In genomic region chr18:26436176-26437031, GRCh38 we compare ENCODE assay signal across 11 cellular contexts.
DNase-seq lines count a peak whose midpoint lies in the region; TF ChIP-seq lines count a peak whose summit lies in the region.
"Had no signal": no experiment of that assay in that cellular context is flagged by ENCODE, and none has a peak within 500 bp of the region (broad histone marks: within the 10 kb centered on the region; RNA-seq: fewer than 3 reads in every experiment).

No MANE protein-coding gene starts in this region.

- H3K9me3 Mint-ChIP-seq in activated naive CD4-positive, alpha-beta T cell treated with anti-CD3 and anti-CD28 coated beads, Interleukin-2, amount 10 ng/mL, durations not matched to agents 7 days and 5 days: no peaks in the 10 kb centered on the region

- peaks cover 20% of the 10 kb centered on the region for H3K4me1 ChIP-seq in adipocyte (ENCODE audit: control insufficient read depth, insufficient read depth, low read length)

- H3K9me3 ChIP-seq in adipocyte (ENCODE audit: control insufficient read depth, low read length): no peaks in the 10 kb centered on the region

- peak overlapping the region; percentile 47 for H3K4me3 ChIP-seq in adipocyte (ENCODE audit: low read length)
- H3K4me3 ChIP-seq in foreskin fibroblast (ENCODE audit: low read depth in 1 of 2, low read length in 2 of 2): no peak overlapping the region
- H3K4me3 ChIP-seq: SK-N-MC had no signal

- peak overlapping the region; percentile 15 for H3K9ac ChIP-seq in adipocyte (ENCODE audit: low read length)

- CTCF ChIA-PET in activated naive CD4-positive, alpha-beta T cell treated with anti-CD3 and anti-CD28 coated beads, Interleukin-2, amount 10 ng/mL, durations not matched to agents 7 days and 5 days (lab: Charles Lee): no interaction called here

- no peak overlapping the region for H3K4me3 Mint-ChIP-seq in activated naive CD4-positive, alpha-beta T cell treated with anti-CD3 and anti-CD28 coated beads, Interleukin-2, amount 10 ng/mL, durations not matched to agents 7 days and 5 days

- H3K4me1 Mint-ChIP-seq in activated naive CD4-positive, alpha-beta T cell treated with anti-CD3 and anti-CD28 coated beads, Interleukin-2, amount 10 ng/mL, durations not matched to agents 7 days and 5 days: no peaks in the 10 kb centered on the region

- H3K27ac Mint-ChIP-seq in activated naive CD4-positive, alpha-beta T cell treated with anti-CD3 and anti-CD28 coated beads, Interleukin-2, amount 10 ng/mL, durations not matched to agents 7 days and 5 days: no peak overlapping the region

- peaks cover 8% of the 10 kb centered on the region for H3K27me3 Mint-ChIP-seq in activated naive CD4-positive, alpha-beta T cell treated with anti-CD3 and anti-CD28 coated beads, Interleukin-2, amount 10 ng/mL, durations not matched to agents 7 days and 5 days

- no peak for TF ChIP-seq CTCF in foreskin fibroblast (IDR thresholded peaks at IDR 0.05; ENCODE audit: low read depth, low read length)

- no peaks in the 10 kb centered on the region for H3K27me3 ChIP-seq in adipocyte (replicated peaks; ENCODE audit: control insufficient read depth, insufficient read depth, low read length)

- DNase-seq in 8988T (peak; percentile 15), H4 (ENCODE audit: low spot score) (peak; percentile 77), adipocyte (ENCODE audit: low read depth) (peak; percentile 87), foreskin fibroblast (peak; percentile 52 to 81), KG1 (lab: John Stamatoyannopoulos, UW) (no peak), T-helper 1 cell (no peak)
- DNase-seq in activated naive CD4-positive, alpha-beta T cell treated with anti-CD3 and anti-CD28 coated beads, Interleukin-2, amount 10 ng/mL, durations not matched to agents 7 days and 5 days: no peak
- DNase-seq in activated effector memory CD4-positive, alpha-beta T cell treated with anti-CD3 and anti-CD28 coated beads, Interleukin-2, amount 50 U/mL, for 16 hours: no peak
- DNase-seq: activated CD8-positive, alpha-beta memory T cell treated with anti-CD3 and anti-CD28 coated beads for 24 hours; AML-193 had no signal

- no peaks in the 10 kb centered on the region for H3K36me3 Mint-ChIP-seq in activated naive CD4-positive, alpha-beta T cell treated with anti-CD3 and anti-CD28 coated beads, Interleukin-2, amount 10 ng/mL, durations not matched to agents 7 days and 5 days

- no peaks in the 10 kb centered on the region for H3K36me3 ChIP-seq in adipocyte (ENCODE audit: control insufficient read depth, insufficient read depth, low read length, severe bottlenecking)

Comparison
In these comparisons a context has a peak if more than half of its experiments do, and no peak if none do; other contexts are left out.
1. DNase-seq: peak in 8988T (single experiment), H4 (single experiment), adipocyte (single experiment) and foreskin fibroblast (2 of 2); none in activated naive CD4-positive, alpha-beta T cell treated with anti-CD3 and anti-CD28 coated beads, Interleukin-2, amount 10 ng/mL, durations not matched to agents 7 days and 5 days (single experiment), activated effector memory CD4-positive, alpha-beta T cell treated with anti-CD3 and anti-CD28 coated beads, Interleukin-2, amount 50 U/mL, for 16 hours (single experiment), KG1 (single experiment) and T-helper 1 cell (0 of 5).